1 cellular context compared by ENCODE assay signal in genomic region chr9:33391111-33391771, GRCh38.
TF ChIP-seq lines count a peak whose summit lies in the region.
"Not testable (repeated sequence)": the region's sequence is repeated elsewhere in the genome, so short reads cannot be mapped to it uniquely, and the experiment has no call there.

No MANE protein-coding gene starts in this region.

TF ChIP-seq in HepG2, 621 proteins besides CTCF, POLR2A, EP300 and RAD21 (continues in another document):
- TF ChIP-seq SOX13, SOX6 (IDR thresholded peaks at IDR 0.05): not testable (repeated sequence)
- TF ChIP-seq SOX13 (CRISPR knock-in tag; conservative IDR thresholded peaks at IDR 0.05 in 1 of 2, IDR thresholded peaks at IDR 0.05 in 1 of 2) (peak in 1 of 2 experiments; percentile 36; a peak in 2 of 4 replicates), ZGPAT (CRISPR knock-in tag; IDR thresholded peaks at IDR 0.05) (peak; percentile 59; the same call in 1 of the 2 replicates), GFI1 (CRISPR knock-in tag; IDR thresholded peaks at IDR 0.05; ENCODE audit: borderline replicate concordance) (peak; percentile 92), SOX6 (CRISPR knock-in tag; IDR thresholded peaks at IDR 0.05) (peak; percentile 68), IRF2 (CRISPR knock-in tag; IDR thresholded peaks at IDR 0.05) (peak; percentile 65), NCOR1 (IDR thresholded peaks at IDR 0.05; ENCODE audit: borderline replicate concordance, low read length) (peak; percentile 19; the same call in 1 of the 2 replicates), HOMEZ (CRISPR knock-in tag; IDR thresholded peaks at IDR 0.05; ENCODE audit: low read depth) (0 out of 2 replicates have a peak, but pooled peaks have one; percentile 42), ZNF501 (CRISPR knock-in tag; IDR thresholded peaks at IDR 0.05) (0 out of 2 replicates have a peak, but pooled peaks have one; percentile 62), ZNF792 (CRISPR knock-in tag; IDR thresholded peaks at IDR 0.05) (0 out of 2 replicates have a peak, but pooled peaks have one; percentile 16), RORA (CRISPR knock-in tag; IDR thresholded peaks at IDR 0.05) (peak; percentile 98), FOSL2 (CRISPR knock-in tag; IDR thresholded peaks at IDR 0.05) (peak; percentile 83), KAT8 (CRISPR knock-in tag; IDR thresholded peaks at IDR 0.05) (peak; percentile 60), PPARG (CRISPR knock-in tag; conservative IDR thresholded peaks at IDR 0.05) (peak; percentile 91), REPIN1 (CRISPR knock-in tag; IDR thresholded peaks at IDR 0.05; ENCODE audit: borderline replicate concordance, low read depth) (peak; percentile 47; the same call in 1 of the 2 replicates), NR2F6 (IDR thresholded peaks at IDR 0.05) (peak; percentile 44), NR2F6 (CRISPR knock-in tag; IDR thresholded peaks at IDR 0.05) (peak; percentile 70), KDM2A (CRISPR knock-in tag; IDR thresholded peaks at IDR 0.05; ENCODE audit: borderline replicate concordance, low read depth) (peak; percentile 48; the same call in 1 of the 2 replicates), MED1 (CRISPR knock-in tag; IDR thresholded peaks at IDR 0.05) (peak; percentile 73), NCOA2 (CRISPR knock-in tag; IDR thresholded peaks at IDR 0.05) (peak; percentile 39; the same call in 1 of the 2 replicates)
- TF ChIP-seq, protein P1, sequence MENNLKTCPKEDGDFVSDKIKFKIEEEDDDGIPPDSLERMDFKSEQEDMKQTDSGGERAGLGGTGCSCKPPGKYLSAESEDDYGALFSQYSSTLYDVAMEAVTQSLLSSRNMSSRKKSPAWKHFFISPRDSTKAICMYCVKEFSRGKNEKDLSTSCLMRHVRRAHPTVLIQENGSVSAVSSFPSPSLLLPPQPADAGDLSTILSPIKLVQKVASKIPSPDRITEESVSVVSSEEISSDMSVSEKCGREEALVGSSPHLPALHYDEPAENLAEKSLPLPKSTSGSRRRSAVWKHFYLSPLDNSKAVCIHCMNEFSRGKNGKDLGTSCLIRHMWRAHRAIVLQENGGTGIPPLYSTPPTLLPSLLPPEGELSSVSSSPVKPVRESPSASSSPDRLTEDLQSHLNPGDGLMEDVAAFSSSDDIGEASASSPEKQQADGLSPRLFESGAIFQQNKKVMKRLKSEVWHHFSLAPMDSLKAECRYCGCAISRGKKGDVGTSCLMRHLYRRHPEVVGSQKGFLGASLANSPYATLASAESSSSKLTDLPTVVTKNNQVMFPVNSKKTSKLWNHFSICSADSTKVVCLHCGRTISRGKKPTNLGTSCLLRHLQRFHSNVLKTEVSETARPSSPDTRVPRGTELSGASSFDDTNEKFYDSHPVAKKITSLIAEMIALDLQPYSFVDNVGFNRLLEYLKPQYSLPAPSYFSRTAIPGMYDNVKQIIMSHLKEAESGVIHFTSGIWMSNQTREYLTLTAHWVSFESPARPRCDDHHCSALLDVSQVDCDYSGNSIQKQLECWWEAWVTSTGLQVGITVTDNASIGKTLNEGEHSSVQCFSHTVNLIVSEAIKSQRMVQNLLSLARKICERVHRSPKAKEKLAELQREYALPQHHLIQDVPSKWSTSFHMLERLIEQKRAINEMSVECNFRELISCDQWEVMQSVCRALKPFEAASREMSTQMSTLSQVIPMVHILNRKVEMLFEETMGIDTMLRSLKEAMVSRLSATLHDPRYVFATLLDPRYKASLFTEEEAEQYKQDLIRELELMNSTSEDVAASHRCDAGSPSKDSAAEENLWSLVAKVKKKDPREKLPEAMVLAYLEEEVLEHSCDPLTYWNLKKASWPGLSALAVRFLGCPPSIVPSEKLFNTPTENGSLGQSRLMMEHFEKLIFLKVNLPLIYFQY (CRISPR knock-in tag; IDR thresholded peaks at IDR 0.05; ENCODE audit: borderline replicate concordance), result 0 out of 2 replicates have a peak, but pooled peaks have one; percentile 28
- TF ChIP-seq, protein P2, sequence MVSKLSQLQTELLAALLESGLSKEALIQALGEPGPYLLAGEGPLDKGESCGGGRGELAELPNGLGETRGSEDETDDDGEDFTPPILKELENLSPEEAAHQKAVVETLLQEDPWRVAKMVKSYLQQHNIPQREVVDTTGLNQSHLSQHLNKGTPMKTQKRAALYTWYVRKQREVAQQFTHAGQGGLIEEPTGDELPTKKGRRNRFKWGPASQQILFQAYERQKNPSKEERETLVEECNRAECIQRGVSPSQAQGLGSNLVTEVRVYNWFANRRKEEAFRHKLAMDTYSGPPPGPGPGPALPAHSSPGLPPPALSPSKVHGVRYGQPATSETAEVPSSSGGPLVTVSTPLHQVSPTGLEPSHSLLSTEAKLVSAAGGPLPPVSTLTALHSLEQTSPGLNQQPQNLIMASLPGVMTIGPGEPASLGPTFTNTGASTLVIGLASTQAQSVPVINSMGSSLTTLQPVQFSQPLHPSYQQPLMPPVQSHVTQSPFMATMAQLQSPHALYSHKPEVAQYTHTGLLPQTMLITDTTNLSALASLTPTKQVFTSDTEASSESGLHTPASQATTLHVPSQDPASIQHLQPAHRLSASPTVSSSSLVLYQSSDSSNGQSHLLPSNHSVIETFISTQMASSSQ (IDR thresholded peaks at IDR 0.05; ENCODE audit: low read depth), result not testable (repeated sequence)
- TF ChIP-seq, protein P2 (CRISPR knock-in tag; IDR thresholded peaks at IDR 0.05; ENCODE audit: borderline replicate concordance), result peak; percentile 61; the same call in 1 of the 2 replicates
- TF ChIP-seq, protein P3, sequence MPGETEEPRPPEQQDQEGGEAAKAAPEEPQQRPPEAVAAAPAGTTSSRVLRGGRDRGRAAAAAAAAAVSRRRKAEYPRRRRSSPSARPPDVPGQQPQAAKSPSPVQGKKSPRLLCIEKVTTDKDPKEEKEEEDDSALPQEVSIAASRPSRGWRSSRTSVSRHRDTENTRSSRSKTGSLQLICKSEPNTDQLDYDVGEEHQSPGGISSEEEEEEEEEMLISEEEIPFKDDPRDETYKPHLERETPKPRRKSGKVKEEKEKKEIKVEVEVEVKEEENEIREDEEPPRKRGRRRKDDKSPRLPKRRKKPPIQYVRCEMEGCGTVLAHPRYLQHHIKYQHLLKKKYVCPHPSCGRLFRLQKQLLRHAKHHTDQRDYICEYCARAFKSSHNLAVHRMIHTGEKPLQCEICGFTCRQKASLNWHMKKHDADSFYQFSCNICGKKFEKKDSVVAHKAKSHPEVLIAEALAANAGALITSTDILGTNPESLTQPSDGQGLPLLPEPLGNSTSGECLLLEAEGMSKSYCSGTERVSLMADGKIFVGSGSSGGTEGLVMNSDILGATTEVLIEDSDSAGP (CRISPR knock-in tag; IDR thresholded peaks at IDR 0.05; ENCODE audit: borderline replicate concordance), result peak; percentile 53; the same call in 1 of the 2 replicates
- TF ChIP-seq, protein P4, sequence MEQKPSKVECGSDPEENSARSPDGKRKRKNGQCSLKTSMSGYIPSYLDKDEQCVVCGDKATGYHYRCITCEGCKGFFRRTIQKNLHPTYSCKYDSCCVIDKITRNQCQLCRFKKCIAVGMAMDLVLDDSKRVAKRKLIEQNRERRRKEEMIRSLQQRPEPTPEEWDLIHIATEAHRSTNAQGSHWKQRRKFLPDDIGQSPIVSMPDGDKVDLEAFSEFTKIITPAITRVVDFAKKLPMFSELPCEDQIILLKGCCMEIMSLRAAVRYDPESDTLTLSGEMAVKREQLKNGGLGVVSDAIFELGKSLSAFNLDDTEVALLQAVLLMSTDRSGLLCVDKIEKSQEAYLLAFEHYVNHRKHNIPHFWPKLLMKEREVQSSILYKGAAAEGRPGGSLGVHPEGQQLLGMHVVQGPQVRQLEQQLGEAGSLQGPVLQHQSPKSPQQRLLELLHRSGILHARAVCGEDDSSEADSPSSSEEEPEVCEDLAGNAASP (CRISPR knock-in tag; IDR thresholded peaks at IDR 0.05; ENCODE audit: borderline replicate concordance), result peak; percentile 22; the same call in 1 of the 2 replicates
- TF ChIP-seq, protein P5, sequence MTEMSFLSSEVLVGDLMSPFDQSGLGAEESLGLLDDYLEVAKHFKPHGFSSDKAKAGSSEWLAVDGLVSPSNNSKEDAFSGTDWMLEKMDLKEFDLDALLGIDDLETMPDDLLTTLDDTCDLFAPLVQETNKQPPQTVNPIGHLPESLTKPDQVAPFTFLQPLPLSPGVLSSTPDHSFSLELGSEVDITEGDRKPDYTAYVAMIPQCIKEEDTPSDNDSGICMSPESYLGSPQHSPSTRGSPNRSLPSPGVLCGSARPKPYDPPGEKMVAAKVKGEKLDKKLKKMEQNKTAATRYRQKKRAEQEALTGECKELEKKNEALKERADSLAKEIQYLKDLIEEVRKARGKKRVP (CRISPR knock-in tag; IDR thresholded peaks at IDR 0.05), result peak in 1 of 2 experiments; percentile 29; a peak in 1 of 4 replicates
- TF ChIP-seq, protein P6, sequence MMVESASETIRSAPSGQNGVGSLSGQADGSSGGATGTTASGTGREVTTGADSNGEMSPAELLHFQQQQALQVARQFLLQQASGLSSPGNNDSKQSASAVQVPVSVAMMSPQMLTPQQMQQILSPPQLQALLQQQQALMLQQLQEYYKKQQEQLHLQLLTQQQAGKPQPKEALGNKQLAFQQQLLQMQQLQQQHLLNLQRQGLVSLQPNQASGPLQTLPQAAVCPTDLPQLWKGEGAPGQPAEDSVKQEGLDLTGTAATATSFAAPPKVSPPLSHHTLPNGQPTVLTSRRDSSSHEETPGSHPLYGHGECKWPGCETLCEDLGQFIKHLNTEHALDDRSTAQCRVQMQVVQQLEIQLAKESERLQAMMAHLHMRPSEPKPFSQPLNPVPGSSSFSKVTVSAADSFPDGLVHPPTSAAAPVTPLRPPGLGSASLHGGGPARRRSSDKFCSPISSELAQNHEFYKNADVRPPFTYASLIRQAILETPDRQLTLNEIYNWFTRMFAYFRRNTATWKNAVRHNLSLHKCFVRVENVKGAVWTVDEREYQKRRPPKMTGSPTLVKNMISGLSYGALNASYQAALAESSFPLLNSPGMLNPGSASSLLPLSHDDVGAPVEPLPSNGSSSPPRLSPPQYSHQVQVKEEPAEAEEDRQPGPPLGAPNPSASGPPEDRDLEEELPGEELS (CRISPR knock-in tag; IDR thresholded peaks at IDR 0.05), result peak; percentile 74
- TF ChIP-seq, protein P7, sequence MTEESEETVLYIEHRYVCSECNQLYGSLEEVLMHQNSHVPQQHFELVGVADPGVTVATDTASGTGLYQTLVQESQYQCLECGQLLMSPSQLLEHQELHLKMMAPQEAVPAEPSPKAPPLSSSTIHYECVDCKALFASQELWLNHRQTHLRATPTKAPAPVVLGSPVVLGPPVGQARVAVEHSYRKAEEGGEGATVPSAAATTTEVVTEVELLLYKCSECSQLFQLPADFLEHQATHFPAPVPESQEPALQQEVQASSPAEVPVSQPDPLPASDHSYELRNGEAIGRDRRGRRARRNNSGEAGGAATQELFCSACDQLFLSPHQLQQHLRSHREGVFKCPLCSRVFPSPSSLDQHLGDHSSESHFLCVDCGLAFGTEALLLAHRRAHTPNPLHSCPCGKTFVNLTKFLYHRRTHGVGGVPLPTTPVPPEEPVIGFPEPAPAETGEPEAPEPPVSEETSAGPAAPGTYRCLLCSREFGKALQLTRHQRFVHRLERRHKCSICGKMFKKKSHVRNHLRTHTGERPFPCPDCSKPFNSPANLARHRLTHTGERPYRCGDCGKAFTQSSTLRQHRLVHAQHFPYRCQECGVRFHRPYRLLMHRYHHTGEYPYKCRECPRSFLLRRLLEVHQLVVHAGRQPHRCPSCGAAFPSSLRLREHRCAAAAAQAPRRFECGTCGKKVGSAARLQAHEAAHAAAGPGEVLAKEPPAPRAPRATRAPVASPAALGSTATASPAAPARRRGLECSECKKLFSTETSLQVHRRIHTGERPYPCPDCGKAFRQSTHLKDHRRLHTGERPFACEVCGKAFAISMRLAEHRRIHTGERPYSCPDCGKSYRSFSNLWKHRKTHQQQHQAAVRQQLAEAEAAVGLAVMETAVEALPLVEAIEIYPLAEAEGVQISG (CRISPR knock-in tag; IDR thresholded peaks at IDR 0.05), result peak; percentile 57; the same call in 1 of the 2 replicates
